Comparison of ENCODE assay signal across 1 cellular context in genomic region chr14:97025722-97026121, GRCh38.
TF ChIP-seq lines count a peak whose summit lies in the region.

No MANE protein-coding gene starts in this region.

TF ChIP-seq in H1, 55 proteins besides CTCF, POLR2A, EP300 and RAD21:
- peak; percentile 70; the same call in 1 of the 2 replicates for TF ChIP-seq TCF12 (IDR thresholded peaks at IDR 0.05; ENCODE audit: low read depth, low read length)
- no peak for TF ChIP-seq ZNF274 (IDR thresholded peaks at IDR 0.05; ENCODE audit: borderline replicate concordance, extremely low read depth, low read length)
- no peak for TF ChIP-seq BRCA1 (IDR thresholded peaks at IDR 0.05; ENCODE audit: low read depth, low read length)
- TF ChIP-seq FOSL1 (IDR thresholded peaks at IDR 0.05; ENCODE audit: insufficient read depth, low read depth, low read length), result no peak
- no peak for TF ChIP-seq TAF1 (IDR thresholded peaks at IDR 0.05; ENCODE audit: low read depth, low read length)
- TF ChIP-seq ATF3 (IDR thresholded peaks at IDR 0.05; ENCODE audit: insufficient read depth, low read depth, low read length), result no peak
- no peak for TF ChIP-seq SP2 (IDR thresholded peaks at IDR 0.05; ENCODE audit: low read length)
- TF ChIP-seq SP4 (IDR thresholded peaks at IDR 0.05; ENCODE audit: low read length), result no peak
